ENCODE assay signal across 1 cellular context in the genomic region with DNA sequence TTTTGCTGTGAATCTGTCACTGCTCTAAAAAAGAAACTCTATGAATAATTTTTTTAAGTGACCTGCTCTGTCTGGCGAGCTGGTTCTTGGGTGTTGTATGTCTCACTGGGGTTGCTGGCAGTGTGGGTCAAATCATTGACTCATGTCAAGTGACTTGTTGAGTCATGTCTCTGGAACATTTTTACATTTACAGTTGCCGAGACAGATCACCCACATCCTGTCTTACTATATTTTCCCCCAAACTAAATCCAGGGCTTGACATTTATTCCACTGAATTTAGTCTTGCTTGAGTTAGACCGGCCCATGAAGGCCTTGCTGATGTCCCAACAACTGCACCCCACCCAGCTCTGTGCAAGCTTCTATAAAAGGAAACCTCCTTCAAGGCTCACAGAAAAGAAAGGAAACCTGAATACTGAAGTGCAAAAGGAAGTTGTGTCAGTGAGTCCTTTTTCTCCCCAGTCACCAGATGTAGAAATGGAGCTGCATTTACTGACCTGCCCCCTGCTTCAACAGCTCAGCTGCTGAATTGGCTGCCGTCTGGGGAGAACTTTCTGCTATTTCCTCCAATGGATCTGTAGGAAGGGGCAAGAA.
TF ChIP-seq lines count a peak whose summit lies in the region.

No MANE protein-coding gene starts in this region.

TF ChIP-seq in GM23338, 12 proteins besides CTCF, POLR2A, EP300 and RAD21 (continued from another document):
- TF ChIP-seq ZNF462 (CRISPR knock-in tag; IDR thresholded peaks at IDR 0.05) (no peak), JUNB (IDR thresholded peaks at IDR 0.05; ENCODE audit: unreplicated experiment) (no peak), ETS1 (IDR thresholded peaks at IDR 0.05) (no peak), ZNF114 (CRISPR knock-in tag; IDR thresholded peaks at IDR 0.05) (no peak)
- TF ChIP-seq, protein P1, sequence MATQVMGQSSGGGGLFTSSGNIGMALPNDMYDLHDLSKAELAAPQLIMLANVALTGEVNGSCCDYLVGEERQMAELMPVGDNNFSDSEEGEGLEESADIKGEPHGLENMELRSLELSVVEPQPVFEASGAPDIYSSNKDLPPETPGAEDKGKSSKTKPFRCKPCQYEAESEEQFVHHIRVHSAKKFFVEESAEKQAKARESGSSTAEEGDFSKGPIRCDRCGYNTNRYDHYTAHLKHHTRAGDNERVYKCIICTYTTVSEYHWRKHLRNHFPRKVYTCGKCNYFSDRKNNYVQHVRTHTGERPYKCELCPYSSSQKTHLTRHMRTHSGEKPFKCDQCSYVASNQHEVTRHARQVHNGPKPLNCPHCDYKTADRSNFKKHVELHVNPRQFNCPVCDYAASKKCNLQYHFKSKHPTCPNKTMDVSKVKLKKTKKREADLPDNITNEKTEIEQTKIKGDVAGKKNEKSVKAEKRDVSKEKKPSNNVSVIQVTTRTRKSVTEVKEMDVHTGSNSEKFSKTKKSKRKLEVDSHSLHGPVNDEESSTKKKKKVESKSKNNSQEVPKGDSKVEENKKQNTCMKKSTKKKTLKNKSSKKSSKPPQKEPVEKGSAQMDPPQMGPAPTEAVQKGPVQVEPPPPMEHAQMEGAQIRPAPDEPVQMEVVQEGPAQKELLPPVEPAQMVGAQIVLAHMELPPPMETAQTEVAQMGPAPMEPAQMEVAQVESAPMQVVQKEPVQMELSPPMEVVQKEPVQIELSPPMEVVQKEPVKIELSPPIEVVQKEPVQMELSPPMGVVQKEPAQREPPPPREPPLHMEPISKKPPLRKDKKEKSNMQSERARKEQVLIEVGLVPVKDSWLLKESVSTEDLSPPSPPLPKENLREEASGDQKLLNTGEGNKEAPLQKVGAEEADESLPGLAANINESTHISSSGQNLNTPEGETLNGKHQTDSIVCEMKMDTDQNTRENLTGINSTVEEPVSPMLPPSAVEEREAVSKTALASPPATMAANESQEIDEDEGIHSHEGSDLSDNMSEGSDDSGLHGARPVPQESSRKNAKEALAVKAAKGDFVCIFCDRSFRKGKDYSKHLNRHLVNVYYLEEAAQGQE (IDR thresholded peaks at IDR 0.05; ENCODE audit: unreplicated experiment) = no peak
